ENCODE assay signal across 10 cellular contexts in the genomic region with DNA sequence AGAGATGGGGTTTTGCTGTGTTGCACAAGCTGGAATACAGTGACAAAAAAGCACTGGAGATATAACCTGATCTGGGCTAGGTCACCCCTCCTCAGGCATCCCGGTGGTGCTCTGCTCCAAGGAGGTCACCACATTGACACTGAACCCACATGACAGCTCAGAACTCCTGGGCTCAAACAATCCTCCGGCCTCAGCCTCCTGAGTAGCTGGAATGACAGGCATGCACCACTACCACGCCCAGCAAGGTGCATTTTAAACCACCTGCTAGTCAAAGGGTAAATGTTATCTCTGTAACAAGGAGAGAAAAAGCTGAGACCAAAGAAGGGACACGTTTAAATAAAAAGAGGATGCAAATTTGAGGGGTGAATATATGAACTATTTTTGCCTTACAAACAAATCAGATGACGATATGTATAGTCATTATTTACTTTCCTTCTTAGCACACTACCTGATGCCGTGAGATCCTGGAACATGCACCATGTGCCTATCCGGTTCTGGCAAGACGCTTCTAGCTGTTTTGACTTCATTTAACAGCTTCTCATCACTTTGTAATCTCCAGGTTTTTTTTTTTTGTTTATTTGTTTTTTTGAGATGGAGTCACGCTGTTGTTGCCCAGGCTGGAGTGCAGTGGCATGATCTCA.
A peak's percentile ranks its signal among the peaks of the same experiment; 100 is the strongest.
DNase-seq lines count a peak whose midpoint lies in the region; ATAC-seq and TF ChIP-seq lines count a peak whose summit lies in the region.
"Had no signal": no experiment of that assay in that cellular context is flagged by ENCODE, and none has a peak within 500 bp of the region (broad histone marks: within the 10 kb centered on the region; RNA-seq: fewer than 3 reads in every experiment).

No MANE protein-coding gene starts in this region.

- no peaks in the 10 kb centered on the region for H3K9me3 Mint-ChIP-seq in type B pancreatic cell
- H3K9me3 Mint-ChIP-seq in activated CD4-positive, alpha-beta memory T cell treated with anti-CD3 and anti-CD28 coated beads, Interleukin-2, amount 10 ng/mL, durations not matched to agents 7 days and 5 days = no peaks in the 10 kb centered on the region
- H3K9me3 Mint-ChIP-seq: activated naive CD4-positive, alpha-beta T cell treated with anti-CD3 and anti-CD28 coated beads, Interleukin-2, amount 10 ng/mL, durations not matched to agents 7 days and 5 days had no signal

- H3K36me3 Mint-ChIP-seq in type B pancreatic cell = peaks cover 8% of the 10 kb centered on the region
- no peaks in the 10 kb centered on the region for H3K36me3 Mint-ChIP-seq in activated CD4-positive, alpha-beta memory T cell treated with anti-CD3 and anti-CD28 coated beads, Interleukin-2, amount 10 ng/mL, durations not matched to agents 7 days and 5 days (ENCODE audit: low read depth)
- H3K36me3 Mint-ChIP-seq: activated naive CD4-positive, alpha-beta T cell treated with anti-CD3 and anti-CD28 coated beads, Interleukin-2, amount 10 ng/mL, durations not matched to agents 7 days and 5 days had no signal

- no peaks in the 10 kb centered on the region for H3K27me3 Mint-ChIP-seq in type B pancreatic cell
- H3K27me3 Mint-ChIP-seq in activated CD4-positive, alpha-beta memory T cell treated with anti-CD3 and anti-CD28 coated beads, Interleukin-2, amount 10 ng/mL, durations not matched to agents 7 days and 5 days = no peaks in the 10 kb centered on the region
- H3K27me3 Mint-ChIP-seq: activated naive CD4-positive, alpha-beta T cell treated with anti-CD3 and anti-CD28 coated beads, Interleukin-2, amount 10 ng/mL, durations not matched to agents 7 days and 5 days had no signal

- peak overlapping the region; percentile 72 for H3K27ac Mint-ChIP-seq in type B pancreatic cell
- H3K27ac Mint-ChIP-seq in activated CD4-positive, alpha-beta memory T cell treated with anti-CD3 and anti-CD28 coated beads, Interleukin-2, amount 10 ng/mL, durations not matched to agents 7 days and 5 days = no peak overlapping the region
- H3K27ac Mint-ChIP-seq: activated naive CD4-positive, alpha-beta T cell treated with anti-CD3 and anti-CD28 coated beads, Interleukin-2, amount 10 ng/mL, durations not matched to agents 7 days and 5 days had no signal

- POLR2A ChIA-PET in activated CD4-positive, alpha-beta memory T cell treated with anti-CD3 and anti-CD28 coated beads, Interleukin-2, amount 10 ng/mL, durations not matched to agents 7 days and 5 days (lab: Charles Lee) = no interaction called here

- ATAC-seq in GM18868 (IDR thresholded peaks at IDR 0.05; ENCODE audit: unreplicated experiment) (peak; percentile 71), HG02759 (IDR thresholded peaks at IDR 0.05; ENCODE audit: unreplicated experiment) (peak; percentile 61)

- peaks cover 22% of the 10 kb centered on the region for H3K4me1 Mint-ChIP-seq in type B pancreatic cell (ENCODE audit: unreplicated experiment)
- no peaks in the 10 kb centered on the region for H3K4me1 Mint-ChIP-seq in activated CD4-positive, alpha-beta memory T cell treated with anti-CD3 and anti-CD28 coated beads, Interleukin-2, amount 10 ng/mL, durations not matched to agents 7 days and 5 days
- H3K4me1 Mint-ChIP-seq: activated naive CD4-positive, alpha-beta T cell treated with anti-CD3 and anti-CD28 coated beads, Interleukin-2, amount 10 ng/mL, durations not matched to agents 7 days and 5 days had no signal

- CTCF ChIA-PET in activated CD4-positive, alpha-beta memory T cell treated with anti-CD3 and anti-CD28 coated beads, Interleukin-2, amount 10 ng/mL, durations not matched to agents 7 days and 5 days (lab: Charles Lee) = interaction anchor here (0.5 to 8.4 kb wide), 14 partner anchors 9 to 814 kb away, joined by 3 to 112 read pairs (median 4); no protein-coding TSS in a partner anchor

- H3K4me3 Mint-ChIP-seq in type B pancreatic cell = no peak overlapping the region
- no peak overlapping the region for H3K4me3 Mint-ChIP-seq in activated CD4-positive, alpha-beta memory T cell treated with anti-CD3 and anti-CD28 coated beads, Interleukin-2, amount 10 ng/mL, durations not matched to agents 7 days and 5 days
- H3K4me3 Mint-ChIP-seq: activated naive CD4-positive, alpha-beta T cell treated with anti-CD3 and anti-CD28 coated beads, Interleukin-2, amount 10 ng/mL, durations not matched to agents 7 days and 5 days had no signal

- no peak for TF ChIP-seq CTCF in LNCaP clone FGC (IDR thresholded peaks at IDR 0.05; ENCODE audit: control insufficient read depth, extremely low read depth, insufficient read depth)
- no peak for TF ChIP-seq CTCF in type B pancreatic cell (conservative IDR thresholded peaks at IDR 0.05)

- peak; percentile 64 for DNase-seq in LNCaP clone FGC (ENCODE audit: low read depth)
- DNase-seq in type B pancreatic cell (ENCODE audit: extremely low spot score, unreplicated experiment) = no peak
- no peak for DNase-seq in effector CD8-positive, alpha-beta T cell (lab: John Stamatoyannopoulos, UW)
- no peak for DNase-seq in activated CD4-positive, alpha-beta memory T cell treated with anti-CD3 and anti-CD28 coated beads, Interleukin-2, amount 10 ng/mL, durations not matched to agents 7 days and 5 days
- no peak for DNase-seq in stimulated activated CD4-positive, alpha-beta T cell treated with anti-CD3 and anti-CD28 coated beads, Interleukin-4, amount 100 ng/mL, for 24 hours
- DNase-seq: gastrocnemius medialis had no signal

- H3K4me3 ChIP-seq in LNCaP clone FGC (ENCODE audit: low read depth, low read length) = no peak overlapping the region
- H3K4me3 ChIP-seq: breast epithelium, gastrocnemius medialis had no signal
